In genomic region chr17:58337126-58337599, GRCh38 we compare ENCODE assay signal across 9 cellular contexts. TPM values are rescaled to one million over a fixed set of nuclear protein-coding genes. Genes with fewer than 3 reads are reported as not detected.
A peak's percentile ranks its signal among the peaks of the same experiment; 100 is the strongest.
DNase-seq lines count a peak whose midpoint lies in the region; ATAC-seq lines count a peak whose summit lies in the region.
"Had no signal": no experiment of that assay in that cellular context is flagged by ENCODE, and none has a peak within 500 bp of the region (broad histone marks: within the 10 kb centered on the region; RNA-seq: fewer than 3 reads in every experiment).

No MANE protein-coding gene starts in this region.

- H3K4me1 Mint-ChIP-seq in activated naive CD4-positive, alpha-beta T cell treated with anti-CD3 and anti-CD28 coated beads, Interleukin-2, amount 10 ng/mL, durations not matched to agents 7 days and 5 days = peaks cover 37% of the 10 kb centered on the region

- H3K27me3 ChIP-seq in MG63 (no peaks in the 10 kb centered on the region), muscle layer of duodenum (ENCODE audit: low read depth, low read length) (no peaks in the 10 kb centered on the region)

- DNase-seq in 8988T (peak; percentile 7), MG63 (peak; percentile 31), iPS-NIHi7 (ENCODE audit: extremely low spot score) (no peak), NCI-H2227 (lab: John Stamatoyannopoulos, UW; ENCODE audit: unreplicated experiment) (no peak), DMS79 treated with DMSO at 0.1 percent for 48 hours (lab: John Stamatoyannopoulos, UW) (no peak), left lobe of liver (ENCODE audit: low spot score) (no peak)
- peak; percentile 75 for DNase-seq in activated naive CD4-positive, alpha-beta T cell treated with anti-CD3 and anti-CD28 coated beads, Interleukin-2, amount 10 ng/mL, durations not matched to agents 7 days and 5 days

- H3K4me3 ChIP-seq in MG63 = peak overlapping the region; percentile 24
- H3K4me3 ChIP-seq in muscle layer of duodenum (ENCODE audit: low read depth in 1 of 2, low read length in 2 of 2) = peak overlapping the region; percentile 42 to 50
- H3K4me3 ChIP-seq: SK-N-MC had no signal

- H3K9me3 Mint-ChIP-seq in activated naive CD4-positive, alpha-beta T cell treated with anti-CD3 and anti-CD28 coated beads, Interleukin-2, amount 10 ng/mL, durations not matched to agents 7 days and 5 days = no peaks in the 10 kb centered on the region

- H3K4me3 Mint-ChIP-seq in activated naive CD4-positive, alpha-beta T cell treated with anti-CD3 and anti-CD28 coated beads, Interleukin-2, amount 10 ng/mL, durations not matched to agents 7 days and 5 days = peak overlapping the region; percentile 99

- no peaks in the 10 kb centered on the region for H3K9me3 ChIP-seq in MG63
- H3K9me3 ChIP-seq in muscle layer of duodenum (ENCODE audit: control insufficient read depth in 1 of 2, low read length in 2 of 2) = no peaks in the 10 kb centered on the region

- H3K36me3 ChIP-seq in MG63 (peaks cover 3% of the 10 kb centered on the region; the same call in 1 of the 2 replicates), muscle layer of duodenum (ENCODE audit: control insufficient read depth in 1 of 2, insufficient read depth in 2 of 2, low read length in 2 of 2) (no peaks in the 10 kb centered on the region)

- peak overlapping the region; percentile 83 for H3K27ac ChIP-seq in muscle layer of duodenum (ENCODE audit: low read length)
- H3K27ac ChIP-seq: SK-N-MC had no signal

- peaks cover 2% of the 10 kb centered on the region for H3K27me3 Mint-ChIP-seq in activated naive CD4-positive, alpha-beta T cell treated with anti-CD3 and anti-CD28 coated beads, Interleukin-2, amount 10 ng/mL, durations not matched to agents 7 days and 5 days

- H3K36me3 Mint-ChIP-seq in activated naive CD4-positive, alpha-beta T cell treated with anti-CD3 and anti-CD28 coated beads, Interleukin-2, amount 10 ng/mL, durations not matched to agents 7 days and 5 days = peaks cover 44% of the 10 kb centered on the region

- H3K27ac Mint-ChIP-seq in activated naive CD4-positive, alpha-beta T cell treated with anti-CD3 and anti-CD28 coated beads, Interleukin-2, amount 10 ng/mL, durations not matched to agents 7 days and 5 days = peak overlapping the region; percentile 99

- no peak for ATAC-seq in left lobe of liver

- CTCF ChIA-PET in activated naive CD4-positive, alpha-beta T cell treated with anti-CD3 and anti-CD28 coated beads, Interleukin-2, amount 10 ng/mL, durations not matched to agents 7 days and 5 days (lab: Charles Lee) = interaction anchor here (1.2 to 9.3 kb wide), 7 partner anchors 8 to 80 kb away, joined by 3 to 114 read pairs (median 8); partner anchors contain the start of genes RNF43 and SUPT4H1

- peaks cover 29 to 32% of the 10 kb centered on the region in 2 donors for H3K4me1 ChIP-seq in muscle layer of duodenum (ENCODE audit: control insufficient read depth in 1 of 2, insufficient read depth in 2 of 2, low read length in 2 of 2)

RNA-seq across cellular contexts. Expression of gene TSPOAP1, which starts 8.6 kb away (rescaled TPM):
- total RNA-seq in MG63 (2014; rRNA removed; shearing (Covaris generic); ENCODE audit: low replicate concordance) = 7.0 and 31.1 TPM in 2 replicates
- total RNA-seq in left lobe of liver = 6.5 TPM

RNA-seq across cellular contexts. Expression of gene SUPT4H1, which starts 14.8 kb away (rescaled TPM):
- total RNA-seq in MG63 (2014; rRNA removed; shearing (Covaris generic); ENCODE audit: low replicate concordance) = 97.2 and 170 TPM in 2 replicates
- total RNA-seq in left lobe of liver = 40.0 TPM

RNA-seq across cellular contexts. Expression of gene MPO, which starts 56.4 kb away (rescaled TPM):
- not detected in 2 replicates for total RNA-seq in MG63 (2014; rRNA removed; shearing (Covaris generic); ENCODE audit: low replicate concordance)
- 0.43 TPM for total RNA-seq in left lobe of liver

Comparison
In these comparisons a context has a peak if more than half of its experiments do, and no peak if none do; other contexts are left out.
1. DNase-seq: peak in 8988T (single experiment), MG63 (single experiment) and activated naive CD4-positive, alpha-beta T cell treated with anti-CD3 and anti-CD28 coated beads, Interleukin-2, amount 10 ng/mL, durations not matched to agents 7 days and 5 days (single experiment); none in iPS-NIHi7 (single experiment), NCI-H2227 (single experiment), DMS79 treated with DMSO at 0.1 percent for 48 hours (single experiment) and left lobe of liver (single experiment).